In the genomic region with DNA sequence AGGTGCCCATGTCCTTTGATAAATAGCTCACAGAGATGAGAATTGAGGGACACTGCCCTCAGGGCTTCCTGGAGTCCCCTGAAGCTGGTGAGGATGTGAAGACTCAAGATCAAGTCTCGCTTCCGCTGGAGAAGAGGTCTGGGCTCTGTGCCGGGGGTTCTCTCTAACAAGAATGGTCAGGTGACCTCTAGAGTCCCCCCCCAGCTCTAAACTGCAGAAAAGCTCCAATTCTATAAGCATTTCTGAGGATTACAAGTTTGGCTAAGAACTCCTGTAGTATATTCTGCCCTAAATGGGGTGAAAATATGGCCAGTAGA, we compare ENCODE assay signal across 8 cellular contexts. TPM values are rescaled to one million over a fixed set of nuclear protein-coding genes. Genes with fewer than 3 reads are reported as not detected.
DNase-seq lines count a peak whose midpoint lies in the region; ATAC-seq and TF ChIP-seq lines count a peak whose summit lies in the region.
"Had no signal": no experiment of that assay in that cellular context is flagged by ENCODE, and none has a peak within 500 bp of the region (broad histone marks: within the 10 kb centered on the region; RNA-seq: fewer than 3 reads in every experiment).

No MANE protein-coding gene starts in this region.

- H3K36me3 Mint-ChIP-seq in HFFc6 (ENCODE audit: low read depth), result peaks cover 7% of the 10 kb centered on the region
- H3K36me3 Mint-ChIP-seq in T-helper 2 cell treated with Interferon-gamma antibody and Interleukin-4, amounts not matched to agents 5 μg/mL and 100 μg/mL, for 36 hours (ENCODE audit: low read depth), result peaks cover 23% of the 10 kb centered on the region
- H3K36me3 Mint-ChIP-seq in stimulated activated memory B cell treated with anti-CD40 and anti-IgM and Interleukin-4, amounts not matched to agents 10 μg/mL and 1 μg/mL and 100 μg/mL, for 72 hours, result peaks cover 6% of the 10 kb centered on the region

- H3K27ac Mint-ChIP-seq in HFFc6, result peak overlapping the region; percentile 94
- peak overlapping the region; percentile 90 for H3K27ac Mint-ChIP-seq in T-helper 2 cell treated with Interferon-gamma antibody and Interleukin-4, amounts not matched to agents 5 μg/mL and 100 μg/mL, for 36 hours
- H3K27ac Mint-ChIP-seq in stimulated activated memory B cell treated with anti-CD40 and anti-IgM and Interleukin-4, amounts not matched to agents 10 μg/mL and 1 μg/mL and 100 μg/mL, for 72 hours, result peak overlapping the region; percentile 91

- peak overlapping the region; percentile 74 for H3K4me3 Mint-ChIP-seq in HFFc6
- peak overlapping the region; percentile 84 for H3K4me3 Mint-ChIP-seq in T-helper 2 cell treated with Interferon-gamma antibody and Interleukin-4, amounts not matched to agents 5 μg/mL and 100 μg/mL, for 36 hours
- peak overlapping the region; percentile 12 for H3K4me3 Mint-ChIP-seq in stimulated activated memory B cell treated with anti-CD40 and anti-IgM and Interleukin-4, amounts not matched to agents 10 μg/mL and 1 μg/mL and 100 μg/mL, for 72 hours

- H3K27me3 ChIP-seq in gastroesophageal sphincter, result no peaks in the 10 kb centered on the region

- DNase-seq in HFFc6 (no peak), SKM-1 (lab: John Stamatoyannopoulos, UW; ENCODE audit: unreplicated experiment) (no peak), NCI-H2171 treated with DMSO at 0.1 percent for 48 hours (lab: John Stamatoyannopoulos, UW) (no peak)
- peak; percentile 32 for DNase-seq in T-helper 2 cell treated with Interferon-gamma antibody and Interleukin-4, amounts not matched to agents 5 μg/mL and 100 μg/mL, for 36 hours (ENCODE audit: low spot score)
- DNase-seq: NCI-H2029 had no signal

- no peaks in the 10 kb centered on the region for H3K36me3 ChIP-seq in gastroesophageal sphincter

- no peak overlapping the region for H3K4me3 ChIP-seq in gastroesophageal sphincter

- 94 to 100% methylated on average over 3 of the region's 3 CpGs for WGBS in gastroesophageal sphincter (ENCODE audit: low coverage in 1 of 2), 2 donors

- no peak for TF ChIP-seq POLR2A in gastroesophageal sphincter (IDR thresholded peaks at IDR 0.05)

- H3K27ac ChIP-seq in gastroesophageal sphincter, result peak overlapping the region; percentile 59 to 87 (median 72)

- H3K4me1 ChIP-seq in gastroesophageal sphincter, result peaks cover 46 to 100% (median 48%) of the 10 kb centered on the region in 3 donors

- no peaks in the 10 kb centered on the region for H3K9me3 Mint-ChIP-seq in HFFc6
- no peaks in the 10 kb centered on the region for H3K9me3 Mint-ChIP-seq in T-helper 2 cell treated with Interferon-gamma antibody and Interleukin-4, amounts not matched to agents 5 μg/mL and 100 μg/mL, for 36 hours
- no peaks in the 10 kb centered on the region for H3K9me3 Mint-ChIP-seq in stimulated activated memory B cell treated with anti-CD40 and anti-IgM and Interleukin-4, amounts not matched to agents 10 μg/mL and 1 μg/mL and 100 μg/mL, for 72 hours

- no peak for TF ChIP-seq CTCF in HFFc6 (IDR thresholded peaks at IDR 0.05)
- TF ChIP-seq CTCF in gastroesophageal sphincter (IDR thresholded peaks at IDR 0.05), result no peak

- no peaks in the 10 kb centered on the region for H3K9me3 ChIP-seq in gastroesophageal sphincter

- peaks cover 99% of the 10 kb centered on the region for H3K4me1 Mint-ChIP-seq in HFFc6 (ENCODE audit: low read depth)
- peaks cover 79% of the 10 kb centered on the region for H3K4me1 Mint-ChIP-seq in T-helper 2 cell treated with Interferon-gamma antibody and Interleukin-4, amounts not matched to agents 5 μg/mL and 100 μg/mL, for 36 hours (ENCODE audit: low read depth)
- peaks cover 84% of the 10 kb centered on the region for H3K4me1 Mint-ChIP-seq in stimulated activated memory B cell treated with anti-CD40 and anti-IgM and Interleukin-4, amounts not matched to agents 10 μg/mL and 1 μg/mL and 100 μg/mL, for 72 hours

- TF ChIP-seq EP300 in gastroesophageal sphincter (IDR thresholded peaks at IDR 0.05), result no peak

- no peaks in the 10 kb centered on the region for H3K27me3 Mint-ChIP-seq in HFFc6 (ENCODE audit: insufficient read depth)
- no peaks in the 10 kb centered on the region for H3K27me3 Mint-ChIP-seq in T-helper 2 cell treated with Interferon-gamma antibody and Interleukin-4, amounts not matched to agents 5 μg/mL and 100 μg/mL, for 36 hours (ENCODE audit: low read depth)
- H3K27me3 Mint-ChIP-seq in stimulated activated memory B cell treated with anti-CD40 and anti-IgM and Interleukin-4, amounts not matched to agents 10 μg/mL and 1 μg/mL and 100 μg/mL, for 72 hours, result no peaks in the 10 kb centered on the region

- no peak for ATAC-seq in gastroesophageal sphincter
- ATAC-seq in stimulated activated memory B cell treated with anti-CD40 and anti-IgM and Interleukin-4, amounts not matched to agents 10 μg/mL and 1 μg/mL and 100 μg/mL, for 72 hours, result no peak
- no peak for ATAC-seq in GM18517 (IDR thresholded peaks at IDR 0.05; ENCODE audit: unreplicated experiment)

RNA-seq across cellular contexts. Expression of gene LPIN2, which starts 32.4 kb away (rescaled TPM):
- total RNA-seq in HFFc6 (2021; fragmentation: NEBNext Ultra II Directional; extraction: Animal tissue kit (Norgen Biotek cat#: 25700)), result 10 to 100 TPM; 24.6 to 27.7 (median 26.3) TPM
- total RNA-seq in gastroesophageal sphincter, result 10 to 100 TPM; 17.6 to 34.3 (median 25.6) TPM

Comparison
In these comparisons a context has a peak if more than half of its experiments do, and no peak if none do; other contexts are left out.
1. H3K4me3 Mint-ChIP-seq: peak in every context shown above with its lines; median percentile 84 in T-helper 2 cell treated with Interferon-gamma antibody and Interleukin-4, amounts not matched to agents 5 μg/mL and 100 μg/mL, for 36 hours; 74 in HFFc6; 12 in stimulated activated memory B cell treated with anti-CD40 and anti-IgM and Interleukin-4, amounts not matched to agents 10 μg/mL and 1 μg/mL and 100 μg/mL, for 72 hours.